ENCODE assay signal across 1 cellular context in genomic region chr1:26695417-26696190, GRCh38.
TF ChIP-seq lines count a peak whose summit lies in the region.

Gene ARID1A (plus strand): TSS chr1:26696015. CDS start chr1:26696404, 389 bp downstream.

TF ChIP-seq in HepG2, 621 proteins besides CTCF, POLR2A, EP300 and RAD21 (continued from another document and continues in another):
- TF ChIP-seq NKX3-1 (CRISPR knock-in tag; IDR thresholded peaks at IDR 0.05), result no peak
- TF ChIP-seq TGIF2 (CRISPR knock-in tag; IDR thresholded peaks at IDR 0.05), result peak; percentile 81
- TF ChIP-seq SRSF4 (IDR thresholded peaks at IDR 0.05; ENCODE audit: low read depth, low read length, poor library complexity, severe bottlenecking), result peak; percentile 83
- TF ChIP-seq NR2F1 (CRISPR knock-in tag; IDR thresholded peaks at IDR 0.05), result no peak
- TF ChIP-seq SMARCE1 (IDR thresholded peaks at IDR 0.05; ENCODE audit: borderline replicate concordance), result no peak
- no peak for TF ChIP-seq ATF1 (CRISPR knock-in tag; IDR thresholded peaks at IDR 0.05)
- TF ChIP-seq NR2F2 (IDR thresholded peaks at IDR 0.05; ENCODE audit: borderline replicate concordance, low read depth), result no peak
- peak; percentile 80; the same call in 1 of the 2 replicates for TF ChIP-seq ZNF879 (CRISPR knock-in tag; IDR thresholded peaks at IDR 0.05)
- 0 out of 2 replicates have a peak, but pooled peaks have one; percentile 18 for TF ChIP-seq GATA4 (IDR thresholded peaks at IDR 0.05; ENCODE audit: borderline replicate concordance, low read depth)
- peak; percentile 93; the same call in 1 of the 2 replicates for TF ChIP-seq ZNF34 (CRISPR knock-in tag; IDR thresholded peaks at IDR 0.05; ENCODE audit: borderline replicate concordance)
- peak; percentile 54 for TF ChIP-seq AGO1 (IDR thresholded peaks at IDR 0.05; ENCODE audit: low read depth, low read length, poor library complexity, severe bottlenecking)
- TF ChIP-seq MAFK (conservative IDR thresholded peaks at IDR 0.05 in 1 of 2, IDR thresholded peaks at IDR 0.05 in 1 of 2; ENCODE audit: low read length in 2 of 2), result no peak
- TF ChIP-seq ZFP82 (CRISPR knock-in tag; IDR thresholded peaks at IDR 0.05; ENCODE audit: borderline replicate concordance), result peak; percentile 99
- peak; percentile 90; the same call in 1 of the 2 replicates for TF ChIP-seq NFKB2 (CRISPR knock-in tag; IDR thresholded peaks at IDR 0.05; ENCODE audit: borderline replicate concordance)
- TF ChIP-seq E2F2 (CRISPR knock-in tag; IDR thresholded peaks at IDR 0.05; ENCODE audit: borderline replicate concordance), result no peak
- peak; percentile 77 for TF ChIP-seq ZNF142 (CRISPR knock-in tag; IDR thresholded peaks at IDR 0.05)
- TF ChIP-seq ZFAT (CRISPR knock-in tag; conservative IDR thresholded peaks at IDR 0.05), result no peak
- peak; percentile 92 for TF ChIP-seq MXD3 (CRISPR knock-in tag; IDR thresholded peaks at IDR 0.05)
- no peak; the same call in 1 of the 2 replicates for TF ChIP-seq ZNF124 (CRISPR knock-in tag; IDR thresholded peaks at IDR 0.05)
- TF ChIP-seq ZNF292 (CRISPR knock-in tag; IDR thresholded peaks at IDR 0.05; ENCODE audit: borderline replicate concordance, low read depth), result peak; percentile 98
- no peak; the same call in 1 of the 2 replicates for TF ChIP-seq TERF1 (CRISPR knock-in tag; IDR thresholded peaks at IDR 0.05)
- TF ChIP-seq ETS1 (CRISPR knock-in tag; IDR thresholded peaks at IDR 0.05), result no peak
- peak; percentile 90 for TF ChIP-seq HNF1B (CRISPR knock-in tag; IDR thresholded peaks at IDR 0.05)
- TF ChIP-seq ZNF841 (CRISPR knock-in tag; IDR thresholded peaks at IDR 0.05; ENCODE audit: borderline replicate concordance), result no peak
- TF ChIP-seq KDM2A (CRISPR knock-in tag; IDR thresholded peaks at IDR 0.05; ENCODE audit: borderline replicate concordance, low read depth), result peak; percentile 98
- no peak for TF ChIP-seq ZNF577 (CRISPR knock-in tag; IDR thresholded peaks at IDR 0.05; ENCODE audit: borderline replicate concordance, low read depth)
- peak; percentile 96 for TF ChIP-seq ZNF598 (CRISPR knock-in tag; IDR thresholded peaks at IDR 0.05; ENCODE audit: borderline replicate concordance)
- TF ChIP-seq ZBTB7A (CRISPR knock-in tag; IDR thresholded peaks at IDR 0.05), result peak; percentile 76
- peak; percentile 45; the same call in 1 of the 2 replicates for TF ChIP-seq STAT6 (CRISPR knock-in tag; IDR thresholded peaks at IDR 0.05; ENCODE audit: borderline replicate concordance)
- TF ChIP-seq ZNF280D (CRISPR knock-in tag; IDR thresholded peaks at IDR 0.05), result peak; percentile 71; the same call in 1 of the 2 replicates
- TF ChIP-seq HNRNPUL1 (IDR thresholded peaks at IDR 0.05; ENCODE audit: low read depth, low read length), result peak; percentile 96
- peak; percentile 81 for TF ChIP-seq GMEB1 (CRISPR knock-in tag; IDR thresholded peaks at IDR 0.05; ENCODE audit: borderline replicate concordance)
- no peak for TF ChIP-seq FUBP1 (CRISPR knock-in tag; IDR thresholded peaks at IDR 0.05; ENCODE audit: borderline replicate concordance)
- no peak for TF ChIP-seq ZNF17 (CRISPR knock-in tag; IDR thresholded peaks at IDR 0.05)
